In the genomic region with DNA sequence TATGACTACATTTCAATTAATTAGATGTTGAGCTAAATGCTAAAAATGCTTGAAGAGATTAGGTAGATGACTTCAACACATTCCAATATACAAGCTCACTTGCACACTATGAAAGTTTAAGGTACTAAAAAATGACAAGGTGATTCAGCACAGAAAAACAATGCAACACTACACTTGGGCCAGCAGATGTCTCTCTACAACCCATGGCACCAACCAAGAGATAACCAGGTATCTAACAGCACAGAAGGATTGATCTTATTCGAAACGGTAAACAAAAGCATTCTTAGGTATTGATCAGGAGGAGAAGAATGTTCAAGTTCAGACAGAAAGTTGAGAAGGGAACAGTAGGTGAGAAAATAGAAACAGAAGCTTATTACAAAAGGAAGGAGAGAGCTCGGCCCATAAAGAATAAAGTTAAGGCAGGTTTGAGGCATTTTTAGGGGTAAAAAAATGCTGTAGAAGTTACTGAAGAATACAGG, we compare ENCODE assay signal across 8 cellular contexts.
DNase-seq lines count a peak whose midpoint lies in the region; ATAC-seq, FAIRE-seq and TF ChIP-seq lines count a peak whose summit lies in the region.

No MANE protein-coding gene starts in this region.

- H3K9me3 Mint-ChIP-seq in MCF 10A (ENCODE audit: unreplicated experiment), result no peaks in the 10 kb centered on the region

- TF ChIP-seq POLR2A in HCT116 (IDR thresholded peaks at IDR 0.05; ENCODE audit: borderline replicate concordance, extremely low read depth, insufficient read depth, insufficient read length) (no peak), HepG2 (IDR thresholded peaks at IDR 0.05; ENCODE audit: insufficient read depth in 1 of 2, low read depth in 2 of 2, low read length in 2 of 2) (no peak)

- H4K20me1 ChIP-seq in HCT116 (ENCODE audit: insufficient read depth) (no peaks in the 10 kb centered on the region), HepG2 (ENCODE audit: insufficient read depth, low read length) (peaks cover 16% of the 10 kb centered on the region)

- H3K4me3 ChIP-seq in HCT116 (replicated peaks in 1 of 2; ENCODE audit: low read depth in 1 of 2, low read length in 2 of 2) (no peak overlapping the region), HepG2 (replicated peaks in 1 of 3; ENCODE audit: insufficient read depth in 1 of 3, low read depth in 2 of 3, low read length in 3 of 3) (no peak overlapping the region)

- no peak overlapping the region for H3K27ac Mint-ChIP-seq in MCF 10A (ENCODE audit: low read depth, unreplicated experiment)

- TF ChIP-seq CTCF in HCT116 (IDR thresholded peaks at IDR 0.05 in 2 of 3, conservative IDR thresholded peaks at IDR 0.05 in 1 of 3; ENCODE audit: borderline replicate concordance in 1 of 3, insufficient read depth in 1 of 3, low read depth in 2 of 3, low read length in 2 of 3), result peak; percentile 75 to 85 (median 81)
- TF ChIP-seq CTCF in MCF 10A (IDR thresholded peaks at IDR 0.05; ENCODE audit: unreplicated experiment), result peak; percentile 68
- TF ChIP-seq CTCF in HepG2 (CRISPR knock-in tag; IDR thresholded peaks at IDR 0.05), result peak; percentile 80

- FAIRE-seq in HepG2 (lab: Jason Lieb, UNC), result peak; percentile 76

- no peaks in the 10 kb centered on the region for H3K27me3 ChIP-seq in HCT116 (ENCODE audit: insufficient read depth, low read length)
- H3K27me3 ChIP-seq in HepG2 (ENCODE audit: control insufficient read depth in 1 of 2, insufficient read depth in 2 of 2, low read length in 2 of 2), result no peaks in the 10 kb centered on the region

- H3K9me2 ChIP-seq in HCT116 (ENCODE audit: insufficient read depth), result no peaks in the 10 kb centered on the region

- peaks cover 21% of the 10 kb centered on the region for H3K4me1 Mint-ChIP-seq in MCF 10A (ENCODE audit: insufficient read depth, unreplicated experiment)

- peak overlapping the region; percentile 67 for H3K27ac ChIP-seq in HCT116 (ENCODE audit: low read depth, low read length)
- H3K27ac ChIP-seq in HepG2 (ENCODE audit: extremely low read length, insufficient read depth, low read length), result no peak overlapping the region

- H2AFZ ChIP-seq in HCT116 (ENCODE audit: low read depth, low read length, poor library complexity, severe bottlenecking) (no peak overlapping the region), HepG2 (ENCODE audit: low read length) (no peak overlapping the region)

- in situ Hi-C loops in HepG2 (cut with HindIII; ENCODE audit: extremely low pct_ligation_motif_present, low pct_unique_long_range_greater_than_20kb), result no loop called here

- H3K27me3 Mint-ChIP-seq in MCF 10A (ENCODE audit: insufficient read depth, unreplicated experiment), result no peaks in the 10 kb centered on the region

- BruUV-seq in HCT116 (replicated peaks; lab: Mats Ljungman, UMichigan) (no TSS peak), MCF 10A (replicated peaks; lab: Mats Ljungman, UMichigan) (no TSS peak), HepG2 (replicated peaks; lab: Mats Ljungman, UMichigan) (no TSS peak)

- RAD21 ChIA-PET in HCT116 (lab: Charles Lee; ENCODE audit: low non-redundant PET in 1 of 2, low total read pairs in 2 of 2, uncharacterized antibody in 2 of 2, unreplicated experiment in 2 of 2), result interaction anchor here in 1 of 2 experiments (0.9 to 1.0 kb wide), 2 partner anchors 19 to 58 kb away, joined by 3 read pairs; no protein-coding TSS in a partner anchor

- peaks cover 57 to 84% of the 10 kb centered on the region in 2 experiments for H3K4me1 ChIP-seq in HCT116 (ENCODE audit: control insufficient read depth in 1 of 2, insufficient read depth in 2 of 2, low read length in 2 of 2)
- 0 out of 2 replicates have a peak, but pooled peaks cover 2% of the 10 kb centered on the region for H3K4me1 ChIP-seq in HepG2 (ENCODE audit: insufficient read depth, low read length)

- H3K9me3 ChIP-seq in HCT116 (ENCODE audit: control insufficient read depth in 1 of 2, insufficient read depth in 1 of 2, low read depth in 1 of 2, low read length in 2 of 2) (no peaks in the 10 kb centered on the region), HepG2 (ENCODE audit: low read length) (no peaks in the 10 kb centered on the region)

- peak overlapping the region; percentile 10 for H3K9ac ChIP-seq in HCT116 (ENCODE audit: low read length)
- H3K9ac ChIP-seq in HepG2 (ENCODE audit: insufficient read depth, low read depth, low read length), result no peak overlapping the region

- H3K4me2 ChIP-seq in HCT116 (ENCODE audit: low read length) (peak overlapping the region; percentile 7), HepG2 (ENCODE audit: low read depth, low read length) (no peak overlapping the region)

- DNase-seq in NCI-H1092 treated with DMSO at 0.1 percent for 48 hours (lab: John Stamatoyannopoulos, UW) (peak; percentile 45), NCI-H1092 (lab: John Stamatoyannopoulos, UW) (no peak), HCT116 (ENCODE audit: low read depth, low spot score) (no peak), NCI-H2196 treated with DMSO at 0.1 percent for 48 hours (lab: John Stamatoyannopoulos, UW; ENCODE audit: unreplicated experiment) (peak; percentile 43), MCF 10A (ENCODE audit: unreplicated experiment) (peak; percentile 69), HepG2 (ENCODE audit: low spot score) (peak; percentile 56)

- no peak overlapping the region for H3K4me3 Mint-ChIP-seq in MCF 10A (ENCODE audit: unreplicated experiment)

- H3K36me3 ChIP-seq in HCT116 (ENCODE audit: control insufficient read depth in 1 of 2, insufficient read depth in 2 of 2, low read length in 2 of 2) (no peaks in the 10 kb centered on the region; a peak in 1 of 4 replicates), HepG2 (replicated peaks in 1 of 2; ENCODE audit: control insufficient read depth in 1 of 2, insufficient read depth in 2 of 2, low read length in 2 of 2) (peaks cover 4 to 24% of the 10 kb centered on the region in 2 experiments; a peak in 3 of 5 replicates)

- 37% methylated on average over 3 of the region's 3 CpGs for WGBS in HepG2 (ENCODE audit: low lambda C conversion rate)

- intact Hi-C loops in HCT116 (cut with micrococcal nuclease) (loop anchor here (1.0 kb wide), 1 partner anchor 58 kb away; no protein-coding TSS in a partner anchor), MCF 10A (cut with micrococcal nuclease) (loop anchor here (1.0 to 5.0 kb wide), 3 partner anchors 25 to 440 kb away; no protein-coding TSS in a partner anchor), HepG2 (cut with micrococcal nuclease; ENCODE audit: unreplicated experiment) (loop anchor here (1.0 kb wide), 2 partner anchors 25 to 58 kb away; no protein-coding TSS in a partner anchor)

- TF ChIP-seq RAD21 in HCT116 (IDR thresholded peaks at IDR 0.05; ENCODE audit: low read depth) (peak; percentile 91), HepG2 (CRISPR knock-in tag; IDR thresholded peaks at IDR 0.05) (peak; percentile 41; the same call in 1 of the 2 replicates)

- peak; percentile 79 for ATAC-seq in HCT116
- peak; percentile 79 for ATAC-seq in HepG2
- no peak for ATAC-seq in HG03439 (IDR thresholded peaks at IDR 0.05; ENCODE audit: unreplicated experiment)
- no peak for ATAC-seq in HG03378 (IDR thresholded peaks at IDR 0.05; ENCODE audit: unreplicated experiment)

- POLR2A ChIA-PET in HCT116 (lab: Charles Lee), result interaction anchor here (1.0 to 1.7 kb wide), 2 partner anchors 22 to 78 kb away, joined by 3 to 6 read pairs; no protein-coding TSS in a partner anchor
- POLR2A ChIA-PET in MCF 10A (lab: Yijun Ruan, JAX), result interaction anchor here (0.6 to 4.5 kb wide), 23 partner anchors 9 to 482 kb away, joined by 3 to 55 read pairs (median 5); no protein-coding TSS in a partner anchor
- POLR2A ChIA-PET in HepG2 (lab: Yijun Ruan, JAX), result interaction anchor here (2.2 kb wide), 1 partner anchor 86 kb away, joined by 5 read pairs; no protein-coding TSS in a partner anchor

- peaks cover 39% of the 10 kb centered on the region for H3K79me2 ChIP-seq in HCT116 (ENCODE audit: insufficient read depth, low read length)
- H3K79me2 ChIP-seq in HepG2 (ENCODE audit: insufficient read depth, low read length), result peaks cover 13% of the 10 kb centered on the region

- TF ChIP-seq EP300 in HepG2 (IDR thresholded peaks at IDR 0.05; ENCODE audit: low read depth in 2 of 2, low read length in 2 of 2), result no peak
- TF ChIP-seq EP300 in HepG2 (CRISPR knock-in tag; IDR thresholded peaks at IDR 0.05; ENCODE audit: borderline replicate concordance), result no peak

- peaks cover 31% of the 10 kb centered on the region for H3K36me3 Mint-ChIP-seq in MCF 10A (ENCODE audit: insufficient read depth, unreplicated experiment)

- CTCF ChIA-PET in HCT116 (lab: Charles Lee), result interaction anchor here (0.8 to 3.8 kb wide), 21 partner anchors 8 to 321 kb away, joined by 3 to 26 read pairs (median 4); no protein-coding TSS in a partner anchor
- CTCF ChIA-PET in MCF 10A (lab: Yijun Ruan, JAX), result interaction anchor here (0.7 to 4.8 kb wide), 54 partner anchors 8 to 447 kb away, joined by 3 to 102 read pairs (median 6); no protein-coding TSS in a partner anchor
- CTCF ChIA-PET in HepG2 (lab: Yijun Ruan, JAX; ENCODE audit: low intra/inter-chr PET ratio, low total read pairs), result interaction anchor here (1.0 to 2.3 kb wide), 4 partner anchors 26 to 107 kb away, joined by 3 to 15 read pairs (median 8); no protein-coding TSS in a partner anchor

TF ChIP-seq in HCT116, 20 proteins besides CTCF, POLR2A, EP300 and RAD21 (continues in another document):
- TF ChIP-seq TCF7L2 (IDR thresholded peaks at IDR 0.05; ENCODE audit: borderline replicate concordance, extremely low read depth, insufficient read depth, insufficient read length) (no peak), CEBPB (IDR thresholded peaks at IDR 0.05; ENCODE audit: low read depth) (no peak), EGR1 (IDR thresholded peaks at IDR 0.05; ENCODE audit: low read depth) (no peak), EZH2phosphoT487 (IDR thresholded peaks at IDR 0.05; ENCODE audit: borderline replicate concordance) (no peak), SIN3A (IDR thresholded peaks at IDR 0.05; ENCODE audit: low read depth) (no peak), ELF1 (IDR thresholded peaks at IDR 0.05; ENCODE audit: borderline replicate concordance, low read depth) (no peak)
- TF ChIP-seq, protein P1, sequence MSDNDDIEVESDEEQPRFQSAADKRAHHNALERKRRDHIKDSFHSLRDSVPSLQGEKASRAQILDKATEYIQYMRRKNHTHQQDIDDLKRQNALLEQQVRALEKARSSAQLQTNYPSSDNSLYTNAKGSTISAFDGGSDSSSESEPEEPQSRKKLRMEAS (IDR thresholded peaks at IDR 0.05), result peak; percentile 47; the same call in 1 of the 2 replicates

TF ChIP-seq in HepG2, 621 proteins besides CTCF, POLR2A, EP300 and RAD21 (continues in another document):
- TF ChIP-seq TEAD3 (CRISPR knock-in tag; optimal IDR thresholded peaks at IDR 0.05; ENCODE audit: borderline replicate concordance), result peak; percentile 46
- peak; percentile 83 for TF ChIP-seq SMC3 (IDR thresholded peaks at IDR 0.05; ENCODE audit: low read length)
- TF ChIP-seq HNRNPH1 (optimal IDR thresholded peaks at IDR 0.05; ENCODE audit: low read depth, low read length), result no peak
- TF ChIP-seq MAFK (conservative IDR thresholded peaks at IDR 0.05 in 1 of 2, IDR thresholded peaks at IDR 0.05 in 1 of 2; ENCODE audit: low read length in 2 of 2), result no peak
- peak; percentile 24; the same call in 1 of the 2 replicates for TF ChIP-seq NFE2 (CRISPR knock-in tag; IDR thresholded peaks at IDR 0.05)
- peak; percentile 8; the same call in 1 of the 2 replicates for TF ChIP-seq KAT2B (IDR thresholded peaks at IDR 0.05; ENCODE audit: borderline replicate concordance, low read depth, low read length)
- no peak for TF ChIP-seq ZSCAN12 (CRISPR knock-in tag; IDR thresholded peaks at IDR 0.05)

Comparison
In these comparisons a context has a peak if more than half of its experiments do, and no peak if none do; other contexts are left out.
1. DNase-seq: peak in NCI-H1092 treated with DMSO at 0.1 percent for 48 hours (single experiment), NCI-H2196 treated with DMSO at 0.1 percent for 48 hours (single experiment), MCF 10A (single experiment) and HepG2 (single experiment); none in NCI-H1092 (single experiment) and HCT116 (single experiment).
2. ATAC-seq: peak in HCT116 (single experiment) and HepG2 (single experiment); none in HG03439 (single experiment) and HG03378 (single experiment).
3. Peak in every context shown above with its lines, with median percentiles within 50 percentile points of each other: CTCF ChIP-seq.